In genomic region chr12:93530358-93530757, GRCh38 we compare ENCODE assay signal across 19 cellular contexts. TPM values are rescaled to one million over a fixed set of nuclear protein-coding genes. Genes with fewer than 3 reads are reported as not detected.
A peak's percentile ranks its signal among the peaks of the same experiment; 100 is the strongest.
DNase-seq lines count a peak whose midpoint lies in the region; ATAC-seq and TF ChIP-seq lines count a peak whose summit lies in the region.
"Had no signal": no experiment of that assay in that cellular context is flagged by ENCODE, and none has a peak within 500 bp of the region (broad histone marks: within the 10 kb centered on the region; RNA-seq: fewer than 3 reads in every experiment).

No MANE protein-coding gene starts in this region.

- POLR2A ChIA-PET in naive thymus-derived CD4-positive, alpha-beta T cell (lab: Charles Lee), result interaction anchor here (0.7 kb wide), 1 partner anchor 750 kb away, joined by 3 read pairs; no protein-coding TSS in a partner anchor
- POLR2A ChIA-PET in CD4-positive, alpha-beta memory T cell (lab: Charles Lee; ENCODE audit: partially characterized antibody), result no interaction called here

- H3K27me3 Mint-ChIP-seq in naive thymus-derived CD4-positive, alpha-beta T cell, result peaks cover 0 to 2% (median 0%) of the 10 kb centered on the region in 5 donors
- H3K27me3 Mint-ChIP-seq in CD4-positive, alpha-beta memory T cell, result peaks cover under 1 to 7% of the 10 kb centered on the region in 2 donors

- peaks cover 0 to 5% of the 10 kb centered on the region in 2 donors for H3K4me1 ChIP-seq in naive thymus-derived CD4-positive, alpha-beta T cell (ENCODE audit: control insufficient read depth in 2 of 2, insufficient read depth in 2 of 2, low read length in 2 of 2)
- H3K4me1 ChIP-seq in uterus (no peaks in the 10 kb centered on the region), foreskin keratinocyte (peaks cover 7% of the 10 kb centered on the region)
- H3K4me1 ChIP-seq in CD4-positive, alpha-beta memory T cell (ENCODE audit: insufficient read depth, low read length), result peaks cover 5% of the 10 kb centered on the region
- H3K4me1 ChIP-seq: esophagus squamous epithelium had no signal

- no peak overlapping the region for H3K27ac ChIP-seq in naive thymus-derived CD4-positive, alpha-beta T cell (ENCODE audit: low read depth, low read length)
- H3K27ac ChIP-seq in uterus (no peak overlapping the region), foreskin keratinocyte (no peak overlapping the region)
- H3K27ac ChIP-seq in CD4-positive, alpha-beta memory T cell (ENCODE audit: low read depth, low read length), result no peak overlapping the region
- H3K27ac ChIP-seq: C4-2B, dorsolateral prefrontal cortex, esophagus squamous epithelium, heart right ventricle had no signal

- H3K9me3 ChIP-seq in naive thymus-derived CD4-positive, alpha-beta T cell (ENCODE audit: control insufficient read depth in 2 of 3, low read length in 3 of 3), result no peaks in the 10 kb centered on the region
- H3K9me3 ChIP-seq in uterus, result no peaks in the 10 kb centered on the region
- H3K9me3 ChIP-seq in CD4-positive, alpha-beta memory T cell (ENCODE audit: control insufficient read depth in 1 of 2, low read length in 2 of 2), result no peaks in the 10 kb centered on the region
- H3K9me3 ChIP-seq: esophagus squamous epithelium, heart right ventricle had no signal

- TF ChIP-seq POLR2A in uterus (IDR thresholded peaks at IDR 0.05), result no peak

- DNase-seq in SIG-M5 treated with dmso at 0.1 percent for 504 hours (lab: John Stamatoyannopoulos, UW; ENCODE audit: unreplicated experiment) (peak; percentile 12), SIG-M5 (lab: John Stamatoyannopoulos, UW) (no peak), KBM-7 (peak; percentile 48), cardiac fibroblast (ENCODE audit: low read depth in 2 of 2) (peak; percentile 65 to 85), uterus (no peak), foreskin keratinocyte (no peak)
- peak in 1 of 9 donors; percentile 17 for DNase-seq in naive thymus-derived CD4-positive, alpha-beta T cell
- no peak for DNase-seq in CD4-positive, alpha-beta memory T cell
- DNase-seq: DMS153; dorsolateral prefrontal cortex; esophagus squamous epithelium; heart right ventricle; Karpas-422; naive thymus-derived CD8-positive, alpha-beta T cell; NCI-H1417 treated with DMSO at 0.1 percent for 48 hours; NCI-H774; posterior cingulate gyrus; RPMI8226 had no signal

- H3K36me3 ChIP-seq in naive thymus-derived CD4-positive, alpha-beta T cell (ENCODE audit: control insufficient read depth in 2 of 3, insufficient read depth in 3 of 3, low read length in 3 of 3), result no peaks in the 10 kb centered on the region
- H3K36me3 ChIP-seq in uterus, result no peaks in the 10 kb centered on the region
- H3K36me3 ChIP-seq in CD4-positive, alpha-beta memory T cell (ENCODE audit: insufficient read depth, low read length), result no peaks in the 10 kb centered on the region
- H3K36me3 ChIP-seq: esophagus squamous epithelium, heart right ventricle had no signal

- TF ChIP-seq CTCF in cardiac fibroblast (IDR thresholded peaks at IDR 0.05; ENCODE audit: low read depth, low read length), result no peak
- TF ChIP-seq CTCF in uterus (IDR thresholded peaks at IDR 0.05), result no peak
- TF ChIP-seq CTCF in foreskin keratinocyte (conservative IDR thresholded peaks at IDR 0.05), result no peak

- H3K27ac Mint-ChIP-seq in naive thymus-derived CD4-positive, alpha-beta T cell, result peak overlapping the region in 6 of 9 donors; percentile 31 to 75 (median 54)
- peak overlapping the region in 3 of 7 donors; percentile 6 to 63 (median 33) for H3K27ac Mint-ChIP-seq in CD4-positive, alpha-beta memory T cell

- H3K36me3 Mint-ChIP-seq in naive thymus-derived CD4-positive, alpha-beta T cell, result peaks cover 0 to 7% (median 0%) of the 10 kb centered on the region in 5 donors
- H3K36me3 Mint-ChIP-seq in CD4-positive, alpha-beta memory T cell, result no peaks in the 10 kb centered on the region
- H3K36me3 Mint-ChIP-seq: naive thymus-derived CD8-positive, alpha-beta T cell had no signal

- H3K27me3 ChIP-seq in naive thymus-derived CD4-positive, alpha-beta T cell (ENCODE audit: control insufficient read depth in 2 of 2, insufficient read depth in 2 of 2, low read length in 2 of 2), result no peaks in the 10 kb centered on the region
- H3K27me3 ChIP-seq in uterus (no peaks in the 10 kb centered on the region), foreskin keratinocyte (no peaks in the 10 kb centered on the region)
- H3K27me3 ChIP-seq in CD4-positive, alpha-beta memory T cell (ENCODE audit: insufficient read depth, low read length), result no peaks in the 10 kb centered on the region
- H3K27me3 ChIP-seq: dorsolateral prefrontal cortex, esophagus squamous epithelium, heart right ventricle had no signal

- in situ Hi-C loops in KBM-7 (cut with MboI; ENCODE audit: low pct_unique_long_range_greater_than_20kb, low sequenced_read_pairs), result no loop called here

- CTCF ChIA-PET in naive thymus-derived CD4-positive, alpha-beta T cell (lab: Charles Lee), result no interaction called here
- CTCF ChIA-PET in CD4-positive, alpha-beta memory T cell (lab: Charles Lee; ENCODE audit: partially characterized antibody), result interaction anchor here (1.1 kb wide), 1 partner anchor 38 kb away, joined by 3 read pairs; no protein-coding TSS in a partner anchor

- H3K9me3 Mint-ChIP-seq in naive thymus-derived CD4-positive, alpha-beta T cell, result peaks cover 0 to 2% (median 0%) of the 10 kb centered on the region in 11 donors
- no peaks in the 10 kb centered on the region for H3K9me3 Mint-ChIP-seq in CD4-positive, alpha-beta memory T cell
- H3K9me3 Mint-ChIP-seq: naive thymus-derived CD8-positive, alpha-beta T cell had no signal

- peaks cover 8 to 26% (median 14%) of the 10 kb centered on the region in 7 donors for H3K4me1 Mint-ChIP-seq in naive thymus-derived CD4-positive, alpha-beta T cell
- peaks cover 6 to 13% (median 9%) of the 10 kb centered on the region in 4 donors for H3K4me1 Mint-ChIP-seq in CD4-positive, alpha-beta memory T cell

- ATAC-seq in naive thymus-derived CD4-positive, alpha-beta T cell, result peak; percentile 40
- no peak for ATAC-seq in foreskin keratinocyte
- ATAC-seq: heart right ventricle; naive thymus-derived CD8-positive, alpha-beta T cell had no signal

- intact Hi-C loops in naive thymus-derived CD4-positive, alpha-beta T cell (cut with micrococcal nuclease), result no loop called here
- intact Hi-C loops in uterus (cut with DNase I; ENCODE audit: low total_unique reads), result no loop called here
- intact Hi-C loops in CD4-positive, alpha-beta memory T cell (cut with micrococcal nuclease), result no loop called here

- H3K4me3 ChIP-seq in cardiac fibroblast (replicated peaks in 1 of 2; ENCODE audit: low read depth in 2 of 2, low read length in 2 of 2), result no peak overlapping the region
- H3K4me3 ChIP-seq in naive thymus-derived CD4-positive, alpha-beta T cell (ENCODE audit: low read length), result no peak overlapping the region
- no peak overlapping the region for H3K4me3 ChIP-seq in uterus
- no peak overlapping the region for H3K4me3 ChIP-seq in CD4-positive, alpha-beta memory T cell (ENCODE audit: low read length in 2 of 2)
- H3K4me3 ChIP-seq: dorsolateral prefrontal cortex, esophagus squamous epithelium, heart right ventricle had no signal

- peak overlapping the region in 8 of 10 donors; percentile 1 to 49 (median 13) for H3K4me3 Mint-ChIP-seq in naive thymus-derived CD4-positive, alpha-beta T cell
- H3K4me3 Mint-ChIP-seq in CD4-positive, alpha-beta memory T cell, result peak overlapping the region in 2 of 8 donors; percentile 1 to 52

RNA-seq across cellular contexts. Expression of gene SOCS2, which starts 42.1 kb away (rescaled TPM):
- 10 to 100 TPM in 3 of 5 experiments, 1 to 10 TPM in 2; 2.5 to 46.7 (median 34.7) TPM for total RNA-seq in naive thymus-derived CD4-positive, alpha-beta T cell
- 10 to 100 TPM; 22.6 to 46.0 TPM for polyA plus RNA-seq in naive thymus-derived CD4-positive, alpha-beta T cell
- total RNA-seq in uterus (100 to 1,000 TPM in 2 of 4 donors, 10 to 100 TPM in 2; 55.0 to 345 (median 112) TPM), foreskin keratinocyte (18.1 and 24.8 TPM in 2 replicates)
- 1 to 10 TPM; 1.7 to 2.6 TPM for total RNA-seq in CD4-positive, alpha-beta memory T cell
- 10 to 100 TPM; 37.3 to 69.0 TPM for polyA plus RNA-seq in CD4-positive, alpha-beta memory T cell
- 15.1 and 15.2 TPM in 2 replicates for polyA plus RNA-seq in foreskin keratinocyte

Comparison
In these comparisons a context has a peak if more than half of its experiments do, and no peak if none do; other contexts are left out.
1. DNase-seq: peak in SIG-M5 treated with dmso at 0.1 percent for 504 hours (single experiment), KBM-7 (single experiment) and cardiac fibroblast (2 of 2); none in SIG-M5 (single experiment), uterus (0 of 2), CD4-positive, alpha-beta memory T cell (0 of 5) and foreskin keratinocyte (0 of 2).